ENCODE assay signal across 14 cellular contexts in genomic region chr6:170287371-170287876, GRCh38. TPM values are rescaled to one million over a fixed set of nuclear protein-coding genes. Genes with fewer than 3 reads are reported as not detected.
DNase-seq lines count a peak whose midpoint lies in the region; ATAC-seq, FAIRE-seq and TF ChIP-seq lines count a peak whose summit lies in the region.
"Had no signal": no experiment of that assay in that cellular context is flagged by ENCODE, and none has a peak within 500 bp of the region (broad histone marks: within the 10 kb centered on the region; RNA-seq: fewer than 3 reads in every experiment).

No MANE protein-coding gene starts in this region.

- H3K36me3 ChIP-seq in liver (ENCODE audit: control insufficient read depth in 4 of 4, insufficient read depth in 3 of 4, low read depth in 1 of 4, low read length in 3 of 4) = peaks cover 0 to 2% (median 0%) of the 10 kb centered on the region in 4 donors
- no peaks in the 10 kb centered on the region for H3K36me3 ChIP-seq in HepG2 (replicated peaks in 1 of 2; ENCODE audit: control insufficient read depth in 1 of 2, insufficient read depth in 2 of 2, low read length in 2 of 2)
- peaks cover 3% of the 10 kb centered on the region for H3K36me3 ChIP-seq in neural progenitor cell

- FAIRE-seq in HepG2 (lab: Jason Lieb, UNC) = no peak
- no peak for FAIRE-seq in urothelium cell line (lab: Jason Lieb, UNC)
- FAIRE-seq: astrocyte, endothelial cell of umbilical vein, GM12878 had no signal

- ATAC-seq in HepG2 (no peak; the same call in 2 of the 3 replicates), left ventricle myocardium superior (peak; percentile 16), HG03442 (IDR thresholded peaks at IDR 0.05; ENCODE audit: unreplicated experiment) (no peak)
- ATAC-seq: activated CD4-positive, alpha-beta T cell treated with anti-CD3 and anti-CD28 coated beads for 36 hours; GM12878 had no signal

- H3K4me2 ChIP-seq in HepG2 (ENCODE audit: low read depth, low read length) (no peak overlapping the region), neural progenitor cell (peak overlapping the region; percentile 100)

- in situ Hi-C loops in HepG2 (cut with HindIII; ENCODE audit: extremely low pct_ligation_motif_present, low pct_unique_long_range_greater_than_20kb) = no loop called here

- no peaks in the 10 kb centered on the region for H3K9me3 Mint-ChIP-seq in neural progenitor cell

- H2AFZ ChIP-seq in HepG2 (ENCODE audit: low read length) = no peak overlapping the region
- no peak overlapping the region for H2AFZ ChIP-seq in neural progenitor cell (replicated peaks)
- H2AFZ ChIP-seq: GM23248 had no signal

- no peaks in the 10 kb centered on the region for H3K79me2 ChIP-seq in HepG2 (ENCODE audit: insufficient read depth, low read length)
- H3K79me2 ChIP-seq in neural progenitor cell (ENCODE audit: low read depth) = peaks cover 41% of the 10 kb centered on the region

- H3K27me3 ChIP-seq in liver (ENCODE audit: control insufficient read depth in 4 of 4, insufficient read depth in 4 of 4, low read length in 3 of 4) = peaks cover 0 to 12% (median 3%) of the 10 kb centered on the region in 4 donors
- H3K27me3 ChIP-seq in HepG2 (ENCODE audit: control insufficient read depth in 1 of 2, insufficient read depth in 2 of 2, low read length in 2 of 2) = peaks cover 40 to 93% of the 10 kb centered on the region in 2 experiments
- peaks cover 60% of the 10 kb centered on the region for H3K27me3 ChIP-seq in neural progenitor cell

- peak in 1 of 2 donors; percentile 28 for TF ChIP-seq RAD21 in liver (IDR thresholded peaks at IDR 0.05)
- no peak for TF ChIP-seq RAD21 in HepG2 (CRISPR knock-in tag; IDR thresholded peaks at IDR 0.05)

- intact Hi-C loops in HepG2 (cut with micrococcal nuclease; ENCODE audit: unreplicated experiment) = no loop called here
- intact Hi-C loops in left ventricle myocardium superior (cut with micrococcal nuclease) = no loop called here

- H3K4me1 ChIP-seq in liver (ENCODE audit: control insufficient read depth in 4 of 4, insufficient read depth in 4 of 4, low read length in 3 of 4) (peaks cover 10 to 48% (median 23%) of the 10 kb centered on the region in 4 donors), HepG2 (ENCODE audit: insufficient read depth, low read length) (peaks cover 19% of the 10 kb centered on the region), neural progenitor cell (peaks cover 38% of the 10 kb centered on the region)

- H3F3A ChIP-seq in neural progenitor cell (ENCODE audit: low read depth) = peaks cover 46% of the 10 kb centered on the region

- H3K9ac ChIP-seq in liver (ENCODE audit: low read depth in 1 of 2, low read length in 2 of 2) (no peak overlapping the region), HepG2 (ENCODE audit: insufficient read depth, low read depth, low read length) (no peak overlapping the region), neural progenitor cell (no peak overlapping the region)
- H3K9ac ChIP-seq: GM23248 had no signal

- no peak for TF ChIP-seq EP300 in HepG2 (IDR thresholded peaks at IDR 0.05; ENCODE audit: low read depth in 2 of 2, low read length in 2 of 2)
- no peak for TF ChIP-seq EP300 in HepG2 (CRISPR knock-in tag; IDR thresholded peaks at IDR 0.05; ENCODE audit: borderline replicate concordance)

- H3K27me3 Mint-ChIP-seq in neural progenitor cell (ENCODE audit: insufficient read depth, low read depth) = peaks cover 31% of the 10 kb centered on the region

- H3K27ac ChIP-seq in liver (ENCODE audit: low read depth in 1 of 2, low read length in 2 of 2) (peak overlapping the region in 1 of 2 donors; percentile 26), HepG2 (ENCODE audit: extremely low read length, insufficient read depth, low read length) (no peak overlapping the region), neural progenitor cell (no peak overlapping the region)
- H3K27ac ChIP-seq: GM23248 had no signal

- H3K36me3 Mint-ChIP-seq in neural progenitor cell = peaks cover 38% of the 10 kb centered on the region

- H3K4me3 ChIP-seq in liver (ENCODE audit: low read depth in 1 of 3, low read length in 3 of 3) = no peak overlapping the region
- H3K4me3 ChIP-seq in HepG2 (replicated peaks in 1 of 3; ENCODE audit: insufficient read depth in 1 of 3, low read depth in 2 of 3, low read length in 3 of 3) = no peak overlapping the region
- H3K4me3 ChIP-seq in neural progenitor cell = peak overlapping the region; percentile 94
- H3K4me3 ChIP-seq: GM12878, GM23248, tibial nerve had no signal

- BruUV-seq in HepG2 (replicated peaks; lab: Mats Ljungman, UMichigan) = no TSS peak

- peaks cover 45% of the 10 kb centered on the region for H3K4me1 Mint-ChIP-seq in neural progenitor cell

- CTCF ChIA-PET in HepG2 (lab: Yijun Ruan, JAX; ENCODE audit: low intra/inter-chr PET ratio, low total read pairs) = no interaction called here

- H4K20me1 ChIP-seq in HepG2 (ENCODE audit: insufficient read depth, low read length) (no peaks in the 10 kb centered on the region; the same call in 1 of the 2 replicates), neural progenitor cell (ENCODE audit: low read depth) (peaks cover 82% of the 10 kb centered on the region)

- POLR2A ChIA-PET in HepG2 (lab: Yijun Ruan, JAX) = interaction anchor here (1.6 kb wide), 1 partner anchor 19 kb away, joined by 4 read pairs; no protein-coding TSS in a partner anchor

- WGBS in liver = 53% methylated on average over 12 of the region's 12 CpGs
- 5% methylated on average over 5 of the region's 12 CpGs for WGBS in HepG2 (ENCODE audit: low lambda C conversion rate)

- TF ChIP-seq POLR2A in HepG2 (IDR thresholded peaks at IDR 0.05; ENCODE audit: insufficient read depth in 1 of 2, low read depth in 2 of 2, low read length in 2 of 2) = no peak

- no peak overlapping the region for H3K27ac Mint-ChIP-seq in neural progenitor cell
- H3K27ac Mint-ChIP-seq: activated CD4-positive, alpha-beta T cell treated with anti-CD3 and anti-CD28 coated beads for 36 hours had no signal

- peak overlapping the region; percentile 89 for H3K4me3 Mint-ChIP-seq in neural progenitor cell
- H3K4me3 Mint-ChIP-seq: activated CD4-positive, alpha-beta T cell treated with anti-CD3 and anti-CD28 coated beads for 36 hours had no signal

- H3K9me3 ChIP-seq in liver (ENCODE audit: control insufficient read depth in 4 of 4, low read length in 3 of 4) (no peaks in the 10 kb centered on the region), HepG2 (ENCODE audit: low read length) (no peaks in the 10 kb centered on the region), neural progenitor cell (ENCODE audit: low read depth) (no peaks in the 10 kb centered on the region)
- H3K9me3 ChIP-seq: tibial nerve had no signal

- TF ChIP-seq CTCF in liver (IDR thresholded peaks at IDR 0.05; ENCODE audit: low read depth, low read length, missing input control) = no peak
- no peak for TF ChIP-seq CTCF in HepG2 (CRISPR knock-in tag; IDR thresholded peaks at IDR 0.05)
- no peak for TF ChIP-seq CTCF in neural progenitor cell (IDR thresholded peaks at IDR 0.05)

- no peak for DNase-seq in HepG2 (ENCODE audit: low spot score)
- DNase-seq in left ventricle myocardium superior = no peak
- DNase-seq in neural progenitor cell (ENCODE audit: low spot score) = no peak
- DNase-seq in stimulated activated CD4-positive, alpha-beta T cell treated with anti-CD3 and anti-CD28 coated beads, Interleukin-2, amount 100 ng/mL, for 48 hours = no peak
- no peak for DNase-seq in urothelium cell line (ENCODE audit: low spot score)
- no peak for DNase-seq in NCI-H1105 treated with DMSO at 0.1 percent for 48 hours (lab: John Stamatoyannopoulos, UW)
- DNase-seq: GM23248 had no signal

RNA-seq across cellular contexts. Expression of gene DLL1, which starts 3.5 kb away (rescaled TPM):
- total RNA-seq in liver (1 to 10 TPM; 1.8 to 2.3 TPM), HepG2 (2016; rRNA removed; fragmentation: Illumina TruSeq; extraction: Trizol) (not detected in 2 replicates), left ventricle myocardium superior (15.3 TPM), neural progenitor cell (ENCODE audit: low replicate concordance) (35.9 and 91.8 TPM in 2 replicates)
- polyA plus RNA-seq in liver (1 to 10 TPM; 1.0 to 1.5 TPM), HepG2 (2011; rRNA removed) (not detected in 2 replicates)
- total RNA-seq in HepG2 (2016; cell fraction: cytosol; rRNA removed; fragmentation: Illumina TruSeq; extraction: Trizol; ENCODE audit: low read depth) = not detected in 2 replicates
- total RNA-seq in HepG2 (2016; cell fraction: insoluble cytoplasmic fraction; rRNA removed; fragmentation: Illumina TruSeq; extraction: Trizol) = not detected in 2 replicates
- not detected in 2 replicates for total RNA-seq in HepG2 (2016; cell fraction: membrane; rRNA removed; fragmentation: Illumina TruSeq; extraction: Trizol)
- not detected in 2 replicates for total RNA-seq in HepG2 (2016; cell fraction: nucleus; rRNA removed; fragmentation: Illumina TruSeq; extraction: Trizol)
- not detected in 2 replicates for polyA plus RNA-seq in HepG2 (2011; cell fraction: cytosol; rRNA removed)
- 0.10 TPM in 2 replicates for polyA plus RNA-seq in HepG2 (2011; cell fraction: nucleus; rRNA removed)
- polyA plus RNA-seq in HepG2 (2012) = not detected in 2 replicates
- not detected in 2 replicates for polyA plus RNA-seq in HepG2 (2016; cell fraction: cytosol; fragmentation: Illumina TruSeq; extraction: Trizol; ENCODE audit: low read depth)
- polyA plus RNA-seq in HepG2 (2016; cell fraction: insoluble cytoplasmic fraction; fragmentation: Illumina TruSeq; extraction: Trizol; ENCODE audit: low read depth) = not detected in 2 replicates
- not detected in 2 replicates for polyA plus RNA-seq in HepG2 (2016; cell fraction: membrane; fragmentation: Illumina TruSeq; extraction: Trizol; ENCODE audit: low read depth)
- polyA plus RNA-seq in HepG2 (2016; cell fraction: nucleus; fragmentation: Illumina TruSeq; extraction: Trizol; ENCODE audit: insufficient read depth, low read depth) = not detected in 2 replicates
- not detected in 2 replicates for polyA minus RNA-seq in HepG2 (2011; rRNA and poly(A)+ RNA removed; ENCODE audit: low replicate concordance)
- not detected in 2 replicates for polyA minus RNA-seq in HepG2 (2011; cell fraction: cytosol; rRNA and poly(A)+ RNA removed)
- not detected in 2 replicates for polyA minus RNA-seq in HepG2 (2011; cell fraction: nucleus; rRNA and poly(A)+ RNA removed)

RNA-seq across cellular contexts. Expression of gene FAM120B, which starts 19.1 kb away (rescaled TPM):
- total RNA-seq in liver (10 to 100 TPM; 10.5 to 11.1 TPM), HepG2 (2016; rRNA removed; fragmentation: Illumina TruSeq; extraction: Trizol) (10.7 and 18.3 TPM in 2 replicates), left ventricle myocardium superior (20.5 TPM), neural progenitor cell (ENCODE audit: low replicate concordance) (19.7 and 20.3 TPM in 2 replicates)
- polyA plus RNA-seq in liver (1 to 10 TPM; 6.0 to 7.7 TPM), HepG2 (2011; rRNA removed) (9.2 and 10.8 TPM in 2 replicates)
- 14.5 and 14.8 TPM in 2 replicates for total RNA-seq in HepG2 (2016; cell fraction: cytosol; rRNA removed; fragmentation: Illumina TruSeq; extraction: Trizol; ENCODE audit: low read depth)
- total RNA-seq in HepG2 (2016; cell fraction: insoluble cytoplasmic fraction; rRNA removed; fragmentation: Illumina TruSeq; extraction: Trizol) = 10.1 and 18.3 TPM in 2 replicates
- 18.9 and 22.2 TPM in 2 replicates for total RNA-seq in HepG2 (2016; cell fraction: membrane; rRNA removed; fragmentation: Illumina TruSeq; extraction: Trizol)
- 16.8 and 19.1 TPM in 2 replicates for total RNA-seq in HepG2 (2016; cell fraction: nucleus; rRNA removed; fragmentation: Illumina TruSeq; extraction: Trizol)
- 6.1 and 6.8 TPM in 2 replicates for polyA plus RNA-seq in HepG2 (2011; cell fraction: cytosol; rRNA removed)
- 11.2 and 14.9 TPM in 2 replicates for polyA plus RNA-seq in HepG2 (2011; cell fraction: nucleus; rRNA removed)
- polyA plus RNA-seq in HepG2 (2012) = 10.6 and 12.8 TPM in 2 replicates
- polyA plus RNA-seq in HepG2 (2016; cell fraction: cytosol; fragmentation: Illumina TruSeq; extraction: Trizol; ENCODE audit: low read depth) = 1.4 and 1.6 TPM in 2 replicates
- polyA plus RNA-seq in HepG2 (2016; cell fraction: insoluble cytoplasmic fraction; fragmentation: Illumina TruSeq; extraction: Trizol; ENCODE audit: low read depth) = 21.6 TPM in 2 replicates
- polyA plus RNA-seq in HepG2 (2016; cell fraction: membrane; fragmentation: Illumina TruSeq; extraction: Trizol; ENCODE audit: low read depth) = 2.6 and 3.5 TPM in 2 replicates
- polyA plus RNA-seq in HepG2 (2016; cell fraction: nucleus; fragmentation: Illumina TruSeq; extraction: Trizol; ENCODE audit: insufficient read depth, low read depth) = 17.9 and 21.0 TPM in 2 replicates
- 18.9 and 22.3 TPM in 2 replicates for polyA minus RNA-seq in HepG2 (2011; rRNA and poly(A)+ RNA removed; ENCODE audit: low replicate concordance)
- 8.3 and 10.0 TPM in 2 replicates for polyA minus RNA-seq in HepG2 (2011; cell fraction: cytosol; rRNA and poly(A)+ RNA removed)
- polyA minus RNA-seq in HepG2 (2011; cell fraction: nucleus; rRNA and poly(A)+ RNA removed) = 39.7 and 55.7 TPM in 2 replicates
